ENCODE assay signal across 1 cellular context in genomic region chr10:110870823-110871235, GRCh38.
TF ChIP-seq lines count a peak whose summit lies in the region.

No MANE protein-coding gene starts in this region.

TF ChIP-seq in GM12878, 131 proteins besides CTCF, POLR2A, EP300 and RAD21:
- TF ChIP-seq IKZF1 (conservative IDR thresholded peaks at IDR 0.05) (no peak), RUNX3 (IDR thresholded peaks at IDR 0.05; ENCODE audit: low read length) (peak; percentile 23; the same call in 1 of the 2 replicates), MLLT1 (IDR thresholded peaks at IDR 0.05) (peak; percentile 67)
